Comparison of ENCODE assay signal across 18 cellular contexts in genomic region chr21:41611441-41611840, GRCh38.
"Had no signal": no experiment of that assay in that cellular context is flagged by ENCODE, and none has a peak within 500 bp of the region (broad histone marks: within the 10 kb centered on the region; RNA-seq: fewer than 3 reads in every experiment).

No MANE protein-coding gene starts in this region.

- H3K27ac Mint-ChIP-seq: activated CD4-positive, alpha-beta memory T cell treated with anti-CD3 and anti-CD28 coated beads, Interleukin-2, amount 10 ng/mL, durations not matched to agents 7 days and 5 days; activated CD4-positive, alpha-beta T cell treated with anti-CD3 and anti-CD28 coated beads for 36 hours; activated naive CD4-positive, alpha-beta T cell treated with anti-CD3 and anti-CD28 coated beads, Interleukin-2, amount 10 ng/mL, durations not matched to agents 7 days and 5 days; activated T-helper 2 cell treated with anti-CD3 and anti-CD28 coated beads, Interferon-gamma antibody, Interleukin-2, Interleukin-4, amounts not matched to agents 10 μg/mL and 5 μg/mL and 100 μg/mL, durations not matched to agents 14 hours and 24 hours and 36 hours had no signal

- H3K4me1 Mint-ChIP-seq: activated CD4-positive, alpha-beta memory T cell treated with anti-CD3 and anti-CD28 coated beads, Interleukin-2, amount 10 ng/mL, durations not matched to agents 7 days and 5 days; activated CD4-positive, alpha-beta T cell treated with anti-CD3 and anti-CD28 coated beads for 36 hours; activated naive CD4-positive, alpha-beta T cell treated with anti-CD3 and anti-CD28 coated beads, Interleukin-2, amount 10 ng/mL, durations not matched to agents 7 days and 5 days had no signal

- DNase-seq: activated CD4-positive, alpha-beta memory T cell treated with anti-CD3 and anti-CD28 coated beads, Interleukin-2, amount 10 ng/mL, durations not matched to agents 7 days and 5 days; activated CD4-positive, alpha-beta T cell treated with anti-CD3 and anti-CD28 coated beads, Interleukin-2, amount 50 U/mL, for 1 hour; activated gamma-delta T cell treated with Interleukin-2 at 50 U/mL for 16 hours; activated naive CD4-positive, alpha-beta T cell treated with anti-CD3 and anti-CD28 coated beads, Interleukin-2, amount 10 ng/mL, durations not matched to agents 7 days and 5 days; activated T-cell treated with anti-CD3 and anti-CD28 coated beads for 4 hours; cerebellar nuclear complex; NCI-H187 treated with DMSO at 0.1 percent for 48 hours; NCI-H2081 treated with DMSO at 0.1 percent for 48 hours; NCI-H446; T-helper 1 cell had no signal

- H3K9me3 Mint-ChIP-seq: activated CD4-positive, alpha-beta memory T cell treated with anti-CD3 and anti-CD28 coated beads, Interleukin-2, amount 10 ng/mL, durations not matched to agents 7 days and 5 days; activated naive CD4-positive, alpha-beta T cell treated with anti-CD3 and anti-CD28 coated beads, Interleukin-2, amount 10 ng/mL, durations not matched to agents 7 days and 5 days; activated T-helper 2 cell treated with anti-CD3 and anti-CD28 coated beads, Interferon-gamma antibody, Interleukin-2, Interleukin-4, amounts not matched to agents 10 μg/mL and 5 μg/mL and 100 μg/mL, durations not matched to agents 14 hours and 24 hours and 36 hours had no signal

- H3K4me3 ChIP-seq: cardiac muscle cell, K562, SK-N-MC had no signal

- H3K4me3 Mint-ChIP-seq: activated CD4-positive, alpha-beta memory T cell treated with anti-CD3 and anti-CD28 coated beads, Interleukin-2, amount 10 ng/mL, durations not matched to agents 7 days and 5 days; activated CD4-positive, alpha-beta T cell treated with anti-CD3 and anti-CD28 coated beads for 36 hours; activated naive CD4-positive, alpha-beta T cell treated with anti-CD3 and anti-CD28 coated beads, Interleukin-2, amount 10 ng/mL, durations not matched to agents 7 days and 5 days; brain had no signal

- H3K36me3 Mint-ChIP-seq: activated naive CD4-positive, alpha-beta T cell treated with anti-CD3 and anti-CD28 coated beads, Interleukin-2, amount 10 ng/mL, durations not matched to agents 7 days and 5 days; brain had no signal

- H3K27ac ChIP-seq: cardiac muscle cell, SK-N-MC, WERI-Rb-1 had no signal

- ATAC-seq: Right ventricle myocardium inferior had no signal

- H3K36me3 ChIP-seq: cardiac muscle cell, WERI-Rb-1 had no signal
